Comparison of ENCODE assay signal across 8 cellular contexts in genomic region chr12:124921200-124922008, GRCh38. TPM values are rescaled to one million over a fixed set of nuclear protein-coding genes. Genes with fewer than 3 reads are reported as not detected.
DNase-seq lines count a peak whose midpoint lies in the region; ATAC-seq, FAIRE-seq and TF ChIP-seq lines count a peak whose summit lies in the region.

No MANE protein-coding gene starts in this region.

- no peak for FAIRE-seq in A549 (lab: Jason Lieb, UNC)

- TF ChIP-seq CTCF in A549 (IDR thresholded peaks at IDR 0.05), result no peak

- no peaks in the 10 kb centered on the region for H3K27me3 ChIP-seq in muscle layer of colon (ENCODE audit: control insufficient read depth in 1 of 2, insufficient read depth in 2 of 2, low read length in 2 of 2)

- DNase-seq in A549 (ENCODE audit: low read depth in 1 of 2, low spot score in 1 of 2) (peak in 1 of 2 experiments; percentile 78), superior temporal gyrus (ENCODE audit: extremely low spot score) (peak; percentile 90), DMS53 treated with DMSO at 0.1 percent for 48 hours (lab: John Stamatoyannopoulos, UW; ENCODE audit: unreplicated experiment) (no peak)
- peak; percentile 92 for DNase-seq in activated CD4-positive, alpha-beta T cell treated with anti-CD3 and anti-CD28 coated beads for 36 hours
- peak; percentile 57 for DNase-seq in effector CD4-positive, alpha-beta T cell

- ATAC-seq in A549 (peak in 1 of 2 experiments; percentile 28; a peak in 3 of 6 replicates), HG03354 (IDR thresholded peaks at IDR 0.05; ENCODE audit: poor library complexity, severe bottlenecking, unreplicated experiment) (peak; percentile 43)
- ATAC-seq in activated CD4-positive, alpha-beta T cell treated with anti-CD3 and anti-CD28 coated beads for 36 hours, result peak; percentile 63

- H3K4me3 Mint-ChIP-seq in activated CD4-positive, alpha-beta T cell treated with anti-CD3 and anti-CD28 coated beads for 36 hours, result peak overlapping the region; percentile 79

- intact Hi-C loops in activated CD4-positive, alpha-beta T cell treated with anti-CD3 and anti-CD28 coated beads for 36 hours (cut with DNase I, micrococcal nuclease), result loop anchor here in 1 of 2 experiments (1.0 to 2.0 kb wide), 3 partner anchors 17 to 1207 kb away; no protein-coding TSS in a partner anchor

- peaks cover 66% of the 10 kb centered on the region for H3K4me1 Mint-ChIP-seq in activated CD4-positive, alpha-beta T cell treated with anti-CD3 and anti-CD28 coated beads for 36 hours

- TF ChIP-seq EP300 in A549 (IDR thresholded peaks at IDR 0.05), result no peak

- TF ChIP-seq POLR2A in A549 (IDR thresholded peaks at IDR 0.05; ENCODE audit: low read length), result no peak
- peak; percentile 82 for TF ChIP-seq POLR2A in GM19193 (IDR thresholded peaks at IDR 0.05; ENCODE audit: extremely low read depth, insufficient read depth, insufficient read length)

- H3K4me1 ChIP-seq in A549, result peaks cover 72% of the 10 kb centered on the region
- peaks cover 45% of the 10 kb centered on the region for H3K4me1 ChIP-seq in muscle layer of colon (ENCODE audit: insufficient read depth, low read length)

- POLR2A ChIA-PET in A549 (lab: Yijun Ruan, JAX), result interaction anchor here (1.0 to 1.7 kb wide), 2 partner anchors 12 to 19 kb away, joined by 7 read pairs; no protein-coding TSS in a partner anchor
- POLR2A ChIA-PET in activated CD4-positive, alpha-beta T cell treated with anti-CD3 and anti-CD28 coated beads for 36 hours (lab: Charles Lee), result interaction anchor here (1.3 to 1.9 kb wide), 3 partner anchors 8 to 17 kb away, joined by 3 to 5 read pairs (median 3); partner anchors contain the start of gene UBC

- no peaks in the 10 kb centered on the region for H3K36me3 ChIP-seq in muscle layer of colon (ENCODE audit: insufficient read depth, low read length)

- H3K27ac ChIP-seq in A549, result peak overlapping the region; percentile 97 to 98
- H3K27ac ChIP-seq in muscle layer of colon (ENCODE audit: low read depth, low read length), result peak overlapping the region; percentile 69

- TF ChIP-seq RAD21 in A549 (conservative IDR thresholded peaks at IDR 0.05 in 1 of 2, IDR thresholded peaks at IDR 0.05 in 1 of 2), result no peak

- CTCF ChIA-PET in A549 (lab: Yijun Ruan, JAX), result interaction anchor here (0.6 to 14.3 kb wide), 4 partner anchors 12 to 18 kb away, joined by 3 to 207 read pairs (median 96); no protein-coding TSS in a partner anchor
- CTCF ChIA-PET in activated CD4-positive, alpha-beta T cell treated with anti-CD3 and anti-CD28 coated beads for 36 hours (lab: Charles Lee), result interaction anchor here (0.6 to 8.3 kb wide), 4 partner anchors 15 to 72 kb away, joined by 4 to 70 read pairs (median 20); partner anchors contain the start of gene BRI3BP

- H3K27me3 Mint-ChIP-seq in activated CD4-positive, alpha-beta T cell treated with anti-CD3 and anti-CD28 coated beads for 36 hours, result no peaks in the 10 kb centered on the region

- H3K9me3 ChIP-seq in A549, result no peaks in the 10 kb centered on the region
- no peaks in the 10 kb centered on the region for H3K9me3 ChIP-seq in muscle layer of colon (ENCODE audit: low read length)

- H3K9ac ChIP-seq in muscle layer of colon (ENCODE audit: low read length), result peak overlapping the region; percentile 4

- WGBS in A549 (ENCODE audit: missing lambda C conversion rate), result 17% methylated on average over 16 of the region's 16 CpGs

- H3K4me2 ChIP-seq in A549, result peak overlapping the region; percentile 94

- peaks cover 6% of the 10 kb centered on the region for H3K36me3 Mint-ChIP-seq in activated CD4-positive, alpha-beta T cell treated with anti-CD3 and anti-CD28 coated beads for 36 hours (ENCODE audit: low read depth)

- H3K4me3 ChIP-seq in A549 (peak overlapping the region; percentile 41), muscle layer of colon (ENCODE audit: low read depth in 1 of 2, low read length in 2 of 2) (peak overlapping the region in 1 of 2 donors; percentile 56)

- H3K27ac Mint-ChIP-seq in activated CD4-positive, alpha-beta T cell treated with anti-CD3 and anti-CD28 coated beads for 36 hours, result peak overlapping the region; percentile 100

- no peaks in the 10 kb centered on the region for H3K9me3 Mint-ChIP-seq in activated CD4-positive, alpha-beta T cell treated with anti-CD3 and anti-CD28 coated beads for 36 hours (ENCODE audit: low read depth)

TF ChIP-seq in A549, 52 proteins besides CTCF, POLR2A, EP300 and RAD21:
- TF ChIP-seq ESRRA (IDR thresholded peaks at IDR 0.05; ENCODE audit: borderline replicate concordance, low read length) (0 out of 2 replicates have a peak, but pooled peaks have one; percentile 15), JUN (IDR thresholded peaks at IDR 0.05) (peak in 1 of 2 experiments; percentile 45; a peak in 1 of 5 replicates), RFX5 (IDR thresholded peaks at IDR 0.05) (no peak), POLR2AphosphoS2 (conservative IDR thresholded peaks at IDR 0.05; ENCODE audit: low read length) (no peak), SREBF2 (IDR thresholded peaks at IDR 0.05) (peak; percentile 81), E2F6 (IDR thresholded peaks at IDR 0.05; ENCODE audit: borderline replicate concordance, low read depth) (peak; percentile 10; the same call in 1 of the 2 replicates), CEBPB (IDR thresholded peaks at IDR 0.05) (peak in 1 of 2 experiments; percentile 53; a peak in 1 of 4 replicates), ZSCAN20 (CRISPR knock-in tag; IDR thresholded peaks at IDR 0.05) (no peak), RNF2 (IDR thresholded peaks at IDR 0.05; ENCODE audit: borderline replicate concordance, low read depth) (no peak), SMC3 (IDR thresholded peaks at IDR 0.05) (no peak), MYC (IDR thresholded peaks at IDR 0.05; ENCODE audit: borderline replicate concordance, low read length) (peak; percentile 82), GATA3 (IDR thresholded peaks at IDR 0.05; ENCODE audit: borderline replicate concordance) (no peak), MAFK (IDR thresholded peaks at IDR 0.05; ENCODE audit: partially characterized antibody) (no peak), MAX (IDR thresholded peaks at IDR 0.05) (peak; percentile 89), HEYL (CRISPR knock-in tag; IDR thresholded peaks at IDR 0.05) (no peak), TP53 (CRISPR knock-in tag; IDR thresholded peaks at IDR 0.05) (0 out of 2 replicates have a peak, but pooled peaks have one; percentile 33), HOXB5 (CRISPR knock-in tag; IDR thresholded peaks at IDR 0.05) (no peak), HMGXB4 (CRISPR knock-in tag; IDR thresholded peaks at IDR 0.05; ENCODE audit: borderline replicate concordance) (peak; percentile 63; the same call in 1 of the 2 replicates), FOSL2 (IDR thresholded peaks at IDR 0.05) (no peak), FOSL2 (CRISPR knock-in tag; IDR thresholded peaks at IDR 0.05) (0 out of 2 replicates have a peak, but pooled peaks have one; percentile 2)

RNA-seq across cellular contexts. Expression of gene UBC, which starts 7.0 kb away (rescaled TPM):
- polyA plus RNA-seq in A549 (2011; rRNA removed), result 2,000 and 2,573 TPM in 2 replicates
- polyA plus RNA-seq in A549 (2012; cell fraction: cytosol; rRNA removed), result 1,783 and 1,966 TPM in 2 replicates
- polyA plus RNA-seq in A549 (2012; cell fraction: nucleus; rRNA removed), result 1,709 and 1,846 TPM in 2 replicates
- polyA plus RNA-seq in A549 (2017; fragmentation: RNase III; extraction: RNeasy Plus Mini Kit Qiagen cat#74134 plus additional on column Dnase treatment), result 993 to 1,034 TPM (median 1,028 TPM) in 3 replicates
- 1,104 and 1,174 TPM in 2 replicates for polyA minus RNA-seq in A549 (2011; rRNA and poly(A)+ RNA removed)
- total RNA-seq in activated CD4-positive, alpha-beta T cell treated with anti-CD3 and anti-CD28 coated beads for 36 hours, result 100 to 1,000 TPM; 809 to 936 TPM

RNA-seq across cellular contexts. Expression of gene SCARB1, which starts 57.7 kb away (rescaled TPM):
- polyA plus RNA-seq in A549 (2011; rRNA removed) (81.1 and 111 TPM in 2 replicates), A549 (2017; fragmentation: RNase III; extraction: RNeasy Plus Mini Kit Qiagen cat#74134 plus additional on column Dnase treatment) (151 to 160 TPM (median 154 TPM) in 3 replicates)
- 281 and 385 TPM in 2 replicates for polyA plus RNA-seq in A549 (2012; cell fraction: cytosol; rRNA removed)
- polyA plus RNA-seq in A549 (2012; cell fraction: nucleus; rRNA removed), result 568 and 899 TPM in 2 replicates
- 151 and 173 TPM in 2 replicates for polyA minus RNA-seq in A549 (2011; rRNA and poly(A)+ RNA removed)
- 10 to 100 TPM; 22.9 to 24.1 TPM for total RNA-seq in activated CD4-positive, alpha-beta T cell treated with anti-CD3 and anti-CD28 coated beads for 36 hours
